ENCODE assay signal across 29 cellular contexts in genomic region chr16:27852681-27853080, GRCh38.
"Had no signal": no experiment of that assay in that cellular context is flagged by ENCODE, and none has a peak within 500 bp of the region (broad histone marks: within the 10 kb centered on the region; RNA-seq: fewer than 3 reads in every experiment).

No MANE protein-coding gene starts in this region.

- H3K9me3 Mint-ChIP-seq: activated CD4-positive, alpha-beta memory T cell treated with anti-CD3 and anti-CD28 coated beads, Interleukin-2, amount 10 ng/mL, durations not matched to agents 7 days and 5 days; activated CD4-positive, alpha-beta T cell treated with anti-CD3 and anti-CD28 coated beads, Interleukin-2, amount 10 ng/mL, durations not matched to agents 7 days and 5 days; activated T-helper 1 cell treated with anti-CD3 and anti-CD28 coated beads, Interleukin-12 subunit alpha, Interleukin-12 subunit beta, Interleukin-2, Interleukin-4 antibody, amounts not matched to agents 30 ng/mL and 10 ng/mL and 1 ng/mL, durations not matched to agents 14 hours and 24 hours and 36 hours; neural crest cell; stimulated activated naive B cell treated with anti-CD40 and anti-IgM and Interleukin-4, amounts not matched to agents 10 μg/mL and 1 μg/mL and 100 μg/mL, for 72 hours had no signal

- H3K36me3 Mint-ChIP-seq: naive thymus-derived CD4-positive, alpha-beta T cell; stimulated activated naive B cell treated with anti-CD40 and anti-IgM and Interleukin-4, amounts not matched to agents 10 μg/mL and 1 μg/mL and 100 μg/mL, for 72 hours had no signal

- H3K4me3 Mint-ChIP-seq: activated CD4-positive, alpha-beta memory T cell treated with anti-CD3 and anti-CD28 coated beads, Interleukin-2, amount 10 ng/mL, durations not matched to agents 7 days and 5 days; activated CD4-positive, alpha-beta T cell treated with anti-CD3 and anti-CD28 coated beads, Interleukin-2, amount 10 ng/mL, durations not matched to agents 7 days and 5 days; activated T-helper 1 cell treated with anti-CD3 and anti-CD28 coated beads, Interleukin-12 subunit alpha, Interleukin-12 subunit beta, Interleukin-2, Interleukin-4 antibody, amounts not matched to agents 30 ng/mL and 10 ng/mL and 1 ng/mL, durations not matched to agents 14 hours and 24 hours and 36 hours; naive thymus-derived CD4-positive, alpha-beta T cell; neural crest cell; stimulated activated naive B cell treated with anti-CD40 and anti-IgM and Interleukin-4, amounts not matched to agents 10 μg/mL and 1 μg/mL and 100 μg/mL, for 72 hours; T-helper 17 cell had no signal

- H3K4me1 Mint-ChIP-seq: activated CD4-positive, alpha-beta memory T cell treated with anti-CD3 and anti-CD28 coated beads, Interleukin-2, amount 10 ng/mL, durations not matched to agents 7 days and 5 days; activated CD4-positive, alpha-beta T cell treated with anti-CD3 and anti-CD28 coated beads, Interleukin-2, amount 10 ng/mL, durations not matched to agents 7 days and 5 days had no signal

- H3K27me3 ChIP-seq: dorsolateral prefrontal cortex, pancreas, thyroid gland, upper lobe of left lung had no signal

- H3K4me1 ChIP-seq: pancreas, prostate gland, stomach, upper lobe of left lung had no signal

- H3K9me3 ChIP-seq: pancreas, prostate gland, stomach, thyroid gland, upper lobe of left lung had no signal

- DNase-seq: activated CD4-positive, alpha-beta memory T cell treated with anti-CD3 and anti-CD28 coated beads, Interleukin-2, amount 10 ng/mL, durations not matched to agents 7 days and 5 days; activated CD4-positive, alpha-beta T cell treated with anti-CD3 and anti-CD28 coated beads for 1 hour; activated CD4-positive, alpha-beta T cell treated with anti-CD3 and anti-CD28 coated beads, Interleukin-2, amount 10 ng/mL, durations not matched to agents 7 days and 5 days; activated gamma-delta T cell treated with Interleukin-2 at 50 U/mL for 16 hours; activated naive CD4-positive, alpha-beta T cell treated with anti-CD3 and anti-CD28 coated beads, Interleukin-2, amount 50 U/mL, for 16 hours; amniotic stem cell; brain microvascular endothelial cell; central memory CD4-positive, alpha-beta T cell; effector memory CD4-positive, alpha-beta T cell; left cardiac atrium; midbrain; naive thymus-derived CD4-positive, alpha-beta T cell; nucleus accumbens; pancreas; retina; small intestine; stimulated activated CD4-positive, alpha-beta T cell treated with anti-CD3 and anti-CD28 coated beads, Interleukin-1b, Interleukin-23, amount 100 ng/mL, for 48 hours; stimulated activated naive B cell treated with anti-CD40 and anti-IgM and Interleukin-4, amounts not matched to agents 10 μg/mL and 1 μg/mL and 100 μg/mL, for 72 hours; stomach; T-helper 17 cell; T1000; upper lobe of left lung had no signal

- H3K4me2 ChIP-seq: hepatocyte had no signal

- H3K36me3 ChIP-seq: brain microvascular endothelial cell, pancreas, prostate gland, stomach, thyroid gland, upper lobe of left lung had no signal

- ATAC-seq: left cardiac atrium; naive thymus-derived CD4-positive, alpha-beta T cell; pancreas; sciatic nerve; stimulated activated naive B cell treated with anti-CD40 and anti-IgM and Interleukin-4, amounts not matched to agents 10 μg/mL and 1 μg/mL and 100 μg/mL, for 72 hours; T-helper 17 cell had no signal

- H3K27ac Mint-ChIP-seq: activated CD4-positive, alpha-beta memory T cell treated with anti-CD3 and anti-CD28 coated beads, Interleukin-2, amount 10 ng/mL, durations not matched to agents 7 days and 5 days; activated CD4-positive, alpha-beta T cell treated with anti-CD3 and anti-CD28 coated beads, Interleukin-2, amount 10 ng/mL, durations not matched to agents 7 days and 5 days; activated T-helper 1 cell treated with anti-CD3 and anti-CD28 coated beads, Interleukin-12 subunit alpha, Interleukin-12 subunit beta, Interleukin-2, Interleukin-4 antibody, amounts not matched to agents 30 ng/mL and 10 ng/mL and 1 ng/mL, durations not matched to agents 14 hours and 24 hours and 36 hours; stimulated activated naive B cell treated with anti-CD40 and anti-IgM and Interleukin-4, amounts not matched to agents 10 μg/mL and 1 μg/mL and 100 μg/mL, for 72 hours; T-helper 17 cell had no signal

- H3K79me2 ChIP-seq: hepatocyte had no signal

- H3K4me3 ChIP-seq: dorsolateral prefrontal cortex, hepatocyte, pancreas, prostate gland, stomach, thyroid gland, upper lobe of left lung had no signal

- H3K27ac ChIP-seq: brain microvascular endothelial cell, dorsolateral prefrontal cortex, hepatocyte, pancreas, prostate gland, stomach, thyroid gland, upper lobe of left lung had no signal

- H2AFZ ChIP-seq: hepatocyte had no signal
